In the genomic region with DNA sequence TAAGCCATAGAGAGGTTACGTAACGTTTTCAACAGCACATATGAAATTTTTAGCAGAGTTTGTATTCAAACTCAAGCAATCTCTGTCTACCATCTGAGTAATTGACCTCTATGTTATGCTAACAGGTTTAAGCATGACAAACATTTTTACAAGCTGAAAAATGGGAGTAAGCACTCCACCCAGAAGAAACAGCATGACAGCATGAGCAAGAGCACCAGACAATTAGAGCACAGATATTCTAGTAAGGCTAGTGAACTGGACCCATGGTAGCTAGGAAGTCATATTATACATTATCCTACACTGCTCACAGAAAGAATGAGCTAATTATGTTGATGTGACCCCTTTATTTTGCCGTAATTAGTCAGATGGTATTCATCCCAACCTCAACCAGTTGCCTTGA, we compare ENCODE assay signal across 21 cellular contexts.
DNase-seq lines count a peak whose midpoint lies in the region; ATAC-seq, FAIRE-seq and TF ChIP-seq lines count a peak whose summit lies in the region.
"Had no signal": no experiment of that assay in that cellular context is flagged by ENCODE, and none has a peak within 500 bp of the region (broad histone marks: within the 10 kb centered on the region; RNA-seq: fewer than 3 reads in every experiment).

No MANE protein-coding gene starts in this region.

- no peak for FAIRE-seq in bronchial epithelial cell (lab: Jason Lieb, UNC)
- FAIRE-seq: GM18507 had no signal

- H3K9me3 Mint-ChIP-seq in HFFc6 = no peaks in the 10 kb centered on the region

- ATAC-seq in Right ventricle myocardium inferior = no peak
- ATAC-seq: CD8-positive, alpha-beta T cell had no signal

- no peaks in the 10 kb centered on the region for H3K27me3 ChIP-seq in bronchial epithelial cell (ENCODE audit: control insufficient read depth, insufficient read depth, low read length)

- peaks cover 13% of the 10 kb centered on the region; the same call in 1 of the 2 replicates for H3K4me1 Mint-ChIP-seq in HFFc6 (ENCODE audit: low read depth)

- intact Hi-C loops in Right ventricle myocardium inferior (cut with DNase I) = no loop called here
- intact Hi-C loops in posterior vena cava (cut with DNase I) = no loop called here

- no peak overlapping the region for H3K4me3 ChIP-seq in bronchial epithelial cell (ENCODE audit: low read depth, low read length)
- H3K4me3 ChIP-seq: SK-N-MC had no signal

- DNase-seq in EL (peak; percentile 27), HFFc6 (peak; percentile 45), bronchial epithelial cell (ENCODE audit: low read depth) (peak; percentile 14), foreskin melanocyte (peak; percentile 42), Right ventricle myocardium inferior (ENCODE audit: missing footprints) (no peak), posterior vena cava (ENCODE audit: low spot score) (no peak)
- DNase-seq in activated effector memory CD4-positive, alpha-beta T cell treated with anti-CD3 and anti-CD28 coated beads, Interleukin-2, amount 50 U/mL, for 16 hours = no peak
- DNase-seq: Caco-2; CD8-positive, alpha-beta T cell; DMS79; GOT3; HCEC 1CT; NCI-H1092 treated with DMSO at 0.1 percent for 48 hours; NCI-H1436; NCI-H187; NCI-H524 treated with DMSO at 0.1 percent for 48 hours; NCI-H774; RPMI8226; SHP77 had no signal

- H3K4me3 Mint-ChIP-seq in HFFc6 = no peak overlapping the region
- H3K4me3 Mint-ChIP-seq: CD8-positive, alpha-beta T cell had no signal

- no peak overlapping the region for H3K27ac Mint-ChIP-seq in HFFc6
- H3K27ac Mint-ChIP-seq: CD8-positive, alpha-beta T cell had no signal

- no peaks in the 10 kb centered on the region; the same call in 1 of the 2 replicates for H3K27me3 Mint-ChIP-seq in HFFc6 (ENCODE audit: insufficient read depth)

- H3K36me3 ChIP-seq in bronchial epithelial cell (ENCODE audit: control insufficient read depth, insufficient read depth, low read length) = no peaks in the 10 kb centered on the region

- no peaks in the 10 kb centered on the region for H3K36me3 Mint-ChIP-seq in HFFc6 (ENCODE audit: low read depth)
- H3K36me3 Mint-ChIP-seq: CD8-positive, alpha-beta T cell had no signal

- TF ChIP-seq CTCF in HFFc6 (IDR thresholded peaks at IDR 0.05) (no peak), bronchial epithelial cell (IDR thresholded peaks at IDR 0.05; ENCODE audit: insufficient read depth, low read length, severe bottlenecking) (no peak)

Comparison
In these comparisons a context has a peak if more than half of its experiments do, and no peak if none do; other contexts are left out.
1. DNase-seq: peak in EL (single experiment), HFFc6 (single experiment), bronchial epithelial cell (single experiment) and foreskin melanocyte (single experiment); none in Right ventricle myocardium inferior (single experiment), activated effector memory CD4-positive, alpha-beta T cell treated with anti-CD3 and anti-CD28 coated beads, Interleukin-2, amount 50 U/mL, for 16 hours (single experiment) and posterior vena cava (single experiment).